16 cellular contexts compared by ENCODE assay signal in genomic region chr11:126104420-126104819, GRCh38. TPM values are rescaled to one million over a fixed set of nuclear protein-coding genes. Genes with fewer than 3 reads are reported as not detected.
DNase-seq lines count a peak whose midpoint lies in the region; ATAC-seq and TF ChIP-seq lines count a peak whose summit lies in the region.
"Had no signal": no experiment of that assay in that cellular context is flagged by ENCODE, and none has a peak within 500 bp of the region (broad histone marks: within the 10 kb centered on the region; RNA-seq: fewer than 3 reads in every experiment).

No MANE protein-coding gene starts in this region.

- 0 to 8% methylated on average over 4 to 6 of the region's 6 CpGs for WGBS in endodermal cell (ENCODE audit: insufficient coverage in 1 of 2, insufficient read length in 1 of 2), 2 experiments

- H3K27ac ChIP-seq in GM23338 (ENCODE audit: low read depth) (peak overlapping the region; percentile 90), endodermal cell (ENCODE audit: low read depth, low read length) (peak overlapping the region; percentile 68)
- H3K27ac ChIP-seq: breast epithelium had no signal

- peaks cover 5% of the 10 kb centered on the region; the same call in 1 of the 2 replicates for H3K9me2 ChIP-seq in GM23338 (ENCODE audit: insufficient read depth)

- in situ Hi-C loops in GM13977 (cut with MboI; ENCODE audit: low pct_unique_long_range_greater_than_20kb, low sequenced_read_pairs, unreplicated experiment) = no loop called here

- H3K27ac Mint-ChIP-seq in GM23338 = peak overlapping the region; percentile 85
- H3K27ac Mint-ChIP-seq in endodermal cell = no peak overlapping the region
- no peak overlapping the region for H3K27ac Mint-ChIP-seq in HFFc6
- H3K27ac Mint-ChIP-seq: activated naive CD4-positive, alpha-beta T cell treated with anti-CD3 and anti-CD28 coated beads, Interleukin-2, amount 10 ng/mL, durations not matched to agents 7 days and 5 days had no signal

- H3F3A ChIP-seq in GM23338 (replicated peaks; ENCODE audit: low read depth) = no peaks in the 10 kb centered on the region; the same call in 1 of the 2 replicates

- no peak overlapping the region for H3K9ac ChIP-seq in endodermal cell (ENCODE audit: extremely low read depth, low read length, poor library complexity, severe bottlenecking)

- H3K9me3 ChIP-seq in BE2C (peaks cover 3% of the 10 kb centered on the region; the same call in 1 of the 2 replicates), endodermal cell (ENCODE audit: control insufficient read depth, low read length) (no peaks in the 10 kb centered on the region)
- H3K9me3 ChIP-seq: breast epithelium, sigmoid colon had no signal

- H3K4me1 ChIP-seq in BE2C (peaks cover 35% of the 10 kb centered on the region), GM23338 (ENCODE audit: insufficient read depth) (peaks cover 42% of the 10 kb centered on the region), endodermal cell (ENCODE audit: control insufficient read depth, insufficient read depth, low read length) (peaks cover 2% of the 10 kb centered on the region)
- H3K4me1 ChIP-seq: breast epithelium had no signal

- no peaks in the 10 kb centered on the region for H4K20me1 ChIP-seq in GM23338 (replicated peaks; ENCODE audit: insufficient read depth)

- no peaks in the 10 kb centered on the region for H3K27me3 ChIP-seq in BE2C
- no peaks in the 10 kb centered on the region for H3K27me3 ChIP-seq in GM23338 (ENCODE audit: insufficient read depth)
- peaks cover 5% of the 10 kb centered on the region for H3K27me3 ChIP-seq in endodermal cell (ENCODE audit: control insufficient read depth, insufficient read depth, low read length, poor library complexity, severe bottlenecking)
- H3K27me3 ChIP-seq: breast epithelium, sigmoid colon had no signal

- H3K27me3 Mint-ChIP-seq in GM23338 (ENCODE audit: insufficient read depth, low read depth, poor library complexity) (peaks cover 18% of the 10 kb centered on the region), endodermal cell (ENCODE audit: insufficient read depth) (peaks cover 9% of the 10 kb centered on the region), HFFc6 (ENCODE audit: insufficient read depth) (peaks cover 31% of the 10 kb centered on the region)

- H3K4me3 ChIP-seq in BE2C (ENCODE audit: low read depth, low read length) = no peak overlapping the region
- peak overlapping the region; percentile 36; the same call in 1 of the 2 replicates for H3K4me3 ChIP-seq in GM23338
- H3K4me3 ChIP-seq in endodermal cell (ENCODE audit: low read length) = no peak overlapping the region
- H3K4me3 ChIP-seq: breast epithelium, sigmoid colon had no signal

- no peaks in the 10 kb centered on the region for H3K79me2 ChIP-seq in GM23338 (replicated peaks; ENCODE audit: insufficient read depth)

- peaks cover 63% of the 10 kb centered on the region for H3K4me1 Mint-ChIP-seq in GM23338
- H3K4me1 Mint-ChIP-seq in endodermal cell = peaks cover 29% of the 10 kb centered on the region
- H3K4me1 Mint-ChIP-seq in HFFc6 (ENCODE audit: low read depth) = no peaks in the 10 kb centered on the region; the same call in 1 of the 2 replicates
- H3K4me1 Mint-ChIP-seq: activated naive CD4-positive, alpha-beta T cell treated with anti-CD3 and anti-CD28 coated beads, Interleukin-2, amount 10 ng/mL, durations not matched to agents 7 days and 5 days; naive B cell had no signal

- peak; percentile 94 for ATAC-seq in GM23338
- no peak for ATAC-seq in HG03378 (IDR thresholded peaks at IDR 0.05; ENCODE audit: unreplicated experiment)
- no peak for ATAC-seq in GM19455 (IDR thresholded peaks at IDR 0.05; ENCODE audit: unreplicated experiment)
- ATAC-seq: left colon had no signal

- peak overlapping the region; percentile 72 for H3K4me2 ChIP-seq in GM23338

- H3K36me3 Mint-ChIP-seq in GM23338 (ENCODE audit: low read depth) (no peaks in the 10 kb centered on the region), endodermal cell (ENCODE audit: low read depth) (no peaks in the 10 kb centered on the region), HFFc6 (ENCODE audit: low read depth) (no peaks in the 10 kb centered on the region)
- H3K36me3 Mint-ChIP-seq: activated naive CD4-positive, alpha-beta T cell treated with anti-CD3 and anti-CD28 coated beads, Interleukin-2, amount 10 ng/mL, durations not matched to agents 7 days and 5 days; naive B cell had no signal

- DNase-seq in BE2C = peak; percentile 73
- DNase-seq in GM23338 (ENCODE audit: low spot score) = peak; percentile 88
- DNase-seq in NCI-H345 (lab: John Stamatoyannopoulos, UW) = peak; percentile 23
- peak; percentile 93 for DNase-seq in endodermal cell
- no peak for DNase-seq in HFFc6
- DNase-seq in GM13977 (ENCODE audit: low spot score) = no peak
- DNase-seq: activated naive CD4-positive, alpha-beta T cell treated with anti-CD3 and anti-CD28 coated beads, Interleukin-2, amount 10 ng/mL, durations not matched to agents 7 days and 5 days; IMR-90; left colon; naive B cell; NCI-H226; SIG-M5; sigmoid colon had no signal

- no peak overlapping the region for H2AFZ ChIP-seq in GM23338

- H3K4me3 Mint-ChIP-seq in GM23338 (peak overlapping the region; percentile 41; the same call in 2 of the 3 replicates), endodermal cell (no peak overlapping the region), HFFc6 (no peak overlapping the region)
- H3K4me3 Mint-ChIP-seq: activated naive CD4-positive, alpha-beta T cell treated with anti-CD3 and anti-CD28 coated beads, Interleukin-2, amount 10 ng/mL, durations not matched to agents 7 days and 5 days; naive B cell had no signal

- H3K36me3 ChIP-seq in BE2C = no peaks in the 10 kb centered on the region
- H3K36me3 ChIP-seq in GM23338 (ENCODE audit: insufficient read depth) = no peaks in the 10 kb centered on the region
- H3K36me3 ChIP-seq in endodermal cell (ENCODE audit: control insufficient read depth, insufficient read depth, low read length) = no peaks in the 10 kb centered on the region
- H3K36me3 ChIP-seq: breast epithelium, sigmoid colon had no signal

- no peaks in the 10 kb centered on the region; the same call in 2 of the 3 replicates for H3K9me3 Mint-ChIP-seq in GM23338
- H3K9me3 Mint-ChIP-seq in endodermal cell = no peaks in the 10 kb centered on the region
- no peaks in the 10 kb centered on the region for H3K9me3 Mint-ChIP-seq in HFFc6
- H3K9me3 Mint-ChIP-seq: activated naive CD4-positive, alpha-beta T cell treated with anti-CD3 and anti-CD28 coated beads, Interleukin-2, amount 10 ng/mL, durations not matched to agents 7 days and 5 days; naive B cell had no signal

- no peak for TF ChIP-seq CTCF in BE2C (IDR thresholded peaks at IDR 0.05; ENCODE audit: low read depth, low read length)
- TF ChIP-seq CTCF in GM23338 (conservative IDR thresholded peaks at IDR 0.05; ENCODE audit: low read depth in 2 of 2) = no peak
- TF ChIP-seq CTCF in endodermal cell (conservative IDR thresholded peaks at IDR 0.05) = no peak
- no peak for TF ChIP-seq CTCF in HFFc6 (IDR thresholded peaks at IDR 0.05)
- TF ChIP-seq CTCF in GM13977 (IDR thresholded peaks at IDR 0.05; ENCODE audit: extremely low read depth, insufficient read depth, missing control alignments) = no peak

TF ChIP-seq in GM23338, 12 proteins besides CTCF, POLR2A, EP300 and RAD21 (continues in another document):
- TF ChIP-seq NANOG (IDR thresholded peaks at IDR 0.05; ENCODE audit: borderline replicate concordance) (no peak), CREB1 (CRISPR knock-in tag; IDR thresholded peaks at IDR 0.05; ENCODE audit: low read depth) (no peak), EZH2 (IDR thresholded peaks at IDR 0.05; ENCODE audit: low read depth, unreplicated experiment) (no peak), STAT1 (IDR thresholded peaks at IDR 0.05; ENCODE audit: unreplicated experiment) (no peak), ZNF331 (CRISPR knock-in tag; IDR thresholded peaks at IDR 0.05; ENCODE audit: low read depth) (no peak), ETS1 (IDR thresholded peaks at IDR 0.05) (no peak), POLR2AphosphoS5 (IDR thresholded peaks at IDR 0.05; ENCODE audit: low read depth) (peak; percentile 42; the same call in 1 of the 2 replicates)

RNA-seq across cellular contexts. Expression of gene CDON, which starts 41.8 kb away (rescaled TPM):
- 58.6 TPM for polyA plus RNA-seq in BE2C (2012; ENCODE audit: insufficient read depth, insufficient read length, low read depth)
- total RNA-seq in GM23338 (2014; rRNA removed; shearing (Covaris generic)) = 31.2 and 35.5 TPM in 2 replicates
- 3.3 and 4.1 TPM in 2 replicates for polyA plus RNA-seq in GM23338 (2016; fragmentation: Nextera tagmentation; extraction: Ambion mirVana)
- 10 to 100 TPM; 19.2 to 24.5 TPM for total RNA-seq in endodermal cell
- 88.2 TPM for polyA plus RNA-seq in endodermal cell (2013, experiment 1 of 2)
- 73.3 TPM for polyA plus RNA-seq in endodermal cell (2013, experiment 2 of 2)
- total RNA-seq in HFFc6 (2021; fragmentation: NEBNext Ultra II Directional; extraction: Animal tissue kit (Norgen Biotek cat#: 25700)) = 1 to 10 TPM; 1.3 to 2.0 (median 1.9) TPM

Comparison
In these comparisons a context has a peak if more than half of its experiments do, and no peak if none do; other contexts are left out.
1. DNase-seq: peak in BE2C (single experiment), GM23338 (single experiment), NCI-H345 (single experiment) and endodermal cell (single experiment); none in HFFc6 (single experiment) and GM13977 (single experiment).
2. RNA of gene CDON, which starts 41.8 kb away (total RNA-seq): 31.2 to 35.5 TPM in GM23338 and 19.2 to 24.5 TPM in endodermal cell; 1.3 to 2.0 TPM in HFFc6; every median in the first group is over 4 times any median in the second.